ENCODE assay signal across 7 cellular contexts in genomic region chr5:126030698-126031097, GRCh38.
"Had no signal": no experiment of that assay in that cellular context is flagged by ENCODE, and none has a peak within 500 bp of the region (broad histone marks: within the 10 kb centered on the region; RNA-seq: fewer than 3 reads in every experiment).

No MANE protein-coding gene starts in this region.

- DNase-seq: GM23248, GOT3, H7, HFFc6 had no signal

- H3K36me3 ChIP-seq: HAP-1 had no signal

- FAIRE-seq: HepG2 had no signal

- H3K4me1 ChIP-seq: HAP-1 had no signal

- H3K4me3 ChIP-seq: GM23248, HAP-1 had no signal

- ATAC-seq: HCT116, HepG2 had no signal

- H3K27ac ChIP-seq: GM23248 had no signal
